Comparison of ENCODE assay signal across 23 cellular contexts in the genomic region with DNA sequence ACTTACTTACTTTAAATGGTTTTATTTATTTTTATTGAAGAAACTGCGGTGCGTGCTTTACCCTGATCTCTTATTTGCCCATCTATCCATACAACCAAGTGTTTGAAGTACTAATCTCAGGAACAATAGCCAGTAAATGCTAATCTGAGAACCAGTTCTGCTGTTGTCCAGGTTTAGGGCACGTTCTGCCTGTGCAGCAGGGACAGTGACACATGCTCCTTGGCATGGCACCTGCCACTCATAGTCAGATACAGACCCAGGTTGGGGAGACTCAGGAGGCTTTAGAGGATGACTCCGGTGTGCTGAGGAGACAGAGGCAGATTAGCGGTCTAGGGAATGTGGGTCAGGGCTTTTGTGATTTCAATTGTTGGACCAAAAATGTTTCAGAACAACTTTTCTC.
DNase-seq lines count a peak whose midpoint lies in the region; FAIRE-seq and TF ChIP-seq lines count a peak whose summit lies in the region.
"Had no signal": no experiment of that assay in that cellular context is flagged by ENCODE, and none has a peak within 500 bp of the region (broad histone marks: within the 10 kb centered on the region; RNA-seq: fewer than 3 reads in every experiment).

No MANE protein-coding gene starts in this region.

- H3K4me1 ChIP-seq in neuronal stem cell (ENCODE audit: control insufficient read depth in 2 of 2, insufficient read depth in 1 of 2, low read depth in 1 of 2, low read length in 2 of 2): peaks cover 0 to 2% of the 10 kb centered on the region in 2 donors
- no peaks in the 10 kb centered on the region for H3K4me1 ChIP-seq in H9 (ENCODE audit: insufficient read depth, low read length)
- H3K4me1 ChIP-seq in tibial nerve: peaks cover 0 to 30% (median 3%) of the 10 kb centered on the region in 4 donors
- H3K4me1 ChIP-seq: Caco-2 had no signal

- H4K20me1 ChIP-seq in H9 (ENCODE audit: control insufficient read depth, insufficient read depth, insufficient read length): no peaks in the 10 kb centered on the region

- peaks cover 0 to 1% of the 10 kb centered on the region in 2 experiments; a peak in 1 of 5 replicates for H3K9me3 Mint-ChIP-seq in H9
- H3K9me3 Mint-ChIP-seq: CD4-positive, alpha-beta T cell; GM23338 had no signal

- no peak overlapping the region for H2BK5ac ChIP-seq in neuronal stem cell (ENCODE audit: low read length)
- H2BK5ac ChIP-seq in H9 (ENCODE audit: insufficient read length, low read length): no peak overlapping the region

- no peaks in the 10 kb centered on the region for H3K79me2 ChIP-seq in H9 (ENCODE audit: insufficient read depth, low read length)

- no peak overlapping the region for H3K4ac ChIP-seq in neuronal stem cell (ENCODE audit: low read length)
- no peak overlapping the region for H3K4ac ChIP-seq in H9 (ENCODE audit: low read depth, low read length)

- peaks cover 0 to 11% (median 7%) of the 10 kb centered on the region in 3 experiments; a peak in 5 of 7 replicates for H3K36me3 Mint-ChIP-seq in H9 (ENCODE audit: insufficient read depth in 1 of 3, low read depth in 3 of 3)

- no peak overlapping the region for H2BK12ac ChIP-seq in neuronal stem cell (ENCODE audit: low read length)
- H2BK12ac ChIP-seq in H9 (ENCODE audit: insufficient read length, low read depth, low read length): no peak overlapping the region

- peaks cover 14% of the 10 kb centered on the region for H3K27me3 Mint-ChIP-seq in H9 (ENCODE audit: low read depth)
- H3K27me3 Mint-ChIP-seq: CD4-positive, alpha-beta T cell had no signal

- no peak overlapping the region for H3K27ac ChIP-seq in neuronal stem cell (replicated peaks; ENCODE audit: low read length)
- H3K27ac ChIP-seq in H9 (ENCODE audit: insufficient read length, low read depth, low read length): no peak overlapping the region
- no peak overlapping the region for H3K27ac ChIP-seq in tibial nerve
- H3K27ac ChIP-seq: BLaER1, SJSA1 had no signal

- H3K9ac ChIP-seq in neuronal stem cell (ENCODE audit: low read depth, low read length, poor library complexity) (no peak overlapping the region), H9 (ENCODE audit: extremely low read depth, insufficient read length, low read length) (no peak overlapping the region)
- H3K9ac ChIP-seq: BLaER1 had no signal

- peak; percentile 74 for DNase-seq in DMS53 treated with DMSO at 0.1 percent for 48 hours (lab: John Stamatoyannopoulos, UW; ENCODE audit: unreplicated experiment)
- DNase-seq in NCI-H146 (lab: John Stamatoyannopoulos, UW): peak; percentile 24
- no peak for DNase-seq in bronchial epithelial cell (ENCODE audit: low read depth)
- no peak for DNase-seq in neuronal stem cell (ENCODE audit: low spot score)
- no peak for DNase-seq in H9
- no peak for DNase-seq in COLO668 (lab: John Stamatoyannopoulos, UW; ENCODE audit: unreplicated experiment)
- no peak for DNase-seq in tibial nerve (ENCODE audit: low spot score in 2 of 2)
- DNase-seq: Caco-2; CD4-positive, alpha-beta T cell; DMS 273 treated with DMSO at 0.1 percent for 48 hours; HCEC 1CT; NCI-H1092 treated with DMSO at 0.1 percent for 48 hours; NCI-H1436 treated with DMSO at 0.1 percent for 48 hours; NCI-H2029 treated with DMSO at 0.1 percent for 48 hours; NCI-H2171 treated with DMSO at 0.1 percent for 48 hours; OCI-M1; T-helper 1 cell had no signal

- H3K27me3 ChIP-seq in bronchial epithelial cell (ENCODE audit: control insufficient read depth, insufficient read depth, low read length): no peaks in the 10 kb centered on the region
- no peaks in the 10 kb centered on the region for H3K27me3 ChIP-seq in neuronal stem cell (ENCODE audit: control insufficient read depth in 3 of 3, insufficient read depth in 3 of 3, low read depth in 1 of 3, low read length in 3 of 3)
- no peaks in the 10 kb centered on the region for H3K27me3 ChIP-seq in H9 (ENCODE audit: insufficient read depth, low read length)
- H3K27me3 ChIP-seq in tibial nerve: no peaks in the 10 kb centered on the region
- H3K27me3 ChIP-seq: BLaER1, SJSA1 had no signal

- H3K4me2 ChIP-seq in neuronal stem cell (ENCODE audit: insufficient read depth, low read length, poor library complexity, severe bottlenecking): no peak overlapping the region
- no peak overlapping the region for H3K4me2 ChIP-seq in H9 (ENCODE audit: insufficient read depth, insufficient read length, low read length)
- H3K4me2 ChIP-seq: BLaER1, GM23338 had no signal

- FAIRE-seq in bronchial epithelial cell (lab: Jason Lieb, UNC): peak; percentile 7
- FAIRE-seq: G401.6, GM12892, K562 had no signal

- H3K56ac ChIP-seq in H9 (ENCODE audit: insufficient read length, low read depth, low read length): no peak overlapping the region

- no peak for TF ChIP-seq EP300 in tibial nerve (IDR thresholded peaks at IDR 0.05)

- H2AK5ac ChIP-seq in neuronal stem cell (ENCODE audit: low read depth, low read length) (no peak overlapping the region), H9 (ENCODE audit: insufficient read length, low read length) (no peak overlapping the region)

- H4K91ac ChIP-seq in neuronal stem cell (ENCODE audit: low read depth, low read length, poor library complexity) (no peak overlapping the region), H9 (ENCODE audit: insufficient read length, low read depth, low read length) (no peak overlapping the region)

- TF ChIP-seq CTCF in bronchial epithelial cell (IDR thresholded peaks at IDR 0.05; ENCODE audit: insufficient read depth, low read length, severe bottlenecking): no peak
- no peak for TF ChIP-seq CTCF in H9 (conservative IDR thresholded peaks at IDR 0.05)
- no peak for TF ChIP-seq CTCF in tibial nerve (IDR thresholded peaks at IDR 0.05)

- H3K4me3 ChIP-seq in bronchial epithelial cell (ENCODE audit: low read depth, low read length) (no peak overlapping the region), neuronal stem cell (ENCODE audit: low read length in 2 of 2) (no peak overlapping the region), tibial nerve (no peak overlapping the region)
- H3K4me3 ChIP-seq: BLaER1, GM23338, K562, SJSA1 had no signal

- H3K36me3 ChIP-seq in bronchial epithelial cell (ENCODE audit: control insufficient read depth, insufficient read depth, low read length): peaks cover 2% of the 10 kb centered on the region
- H3K36me3 ChIP-seq in neuronal stem cell (replicated peaks in 1 of 2; ENCODE audit: control insufficient read depth in 2 of 2, insufficient read depth in 2 of 2, low read length in 2 of 2): peaks cover 5 to 78% of the 10 kb centered on the region in 2 donors
- H3K36me3 ChIP-seq in tibial nerve: peaks cover 0 to 13% (median 0%) of the 10 kb centered on the region in 3 donors

- H3K18ac ChIP-seq in neuronal stem cell (ENCODE audit: low read length): peak overlapping the region; percentile 7
- no peak overlapping the region for H3K18ac ChIP-seq in H9 (ENCODE audit: insufficient read length, low read depth, low read length)

- H2BK120ac ChIP-seq in neuronal stem cell (ENCODE audit: low read depth, low read length) (no peak overlapping the region), H9 (ENCODE audit: low read depth, low read length, poor library complexity, severe bottlenecking) (no peak overlapping the region)

- WGBS in neuronal stem cell (ENCODE audit: extremely low coverage in 2 of 2, insufficient read length in 2 of 2, insufficient replicate concordance in 1 of 2), 2 donors: no CpG with 5 or more reads among the region's 5 CpGs
- no CpG with 5 or more reads among the region's 5 CpGs for WGBS in H9 (ENCODE audit: extremely low coverage, insufficient read length, low lambda C conversion rate)
- WGBS in tibial nerve, 2 donors: 82 to 92% methylated on average over 5 of the region's 5 CpGs

- no peak overlapping the region for H3K23ac ChIP-seq in neuronal stem cell (ENCODE audit: low read depth, low read length, poor library complexity)
- no peak overlapping the region for H3K23ac ChIP-seq in H9 (ENCODE audit: insufficient read length, low read depth, low read length)

- peaks cover 8 to 11% of the 10 kb centered on the region in 2 experiments for H3K4me1 Mint-ChIP-seq in H9

- no peak overlapping the region for H3T11ph ChIP-seq in H9 (ENCODE audit: low read length)

- H2AFZ ChIP-seq in neuronal stem cell (ENCODE audit: low read length): no peak overlapping the region
- no peak overlapping the region for H2AFZ ChIP-seq in H9 (ENCODE audit: low read length)
- H2AFZ ChIP-seq: GM23338 had no signal

- H3K14ac ChIP-seq in neuronal stem cell (ENCODE audit: low read length): no peak overlapping the region
- no peak overlapping the region for H3K14ac ChIP-seq in H9 (ENCODE audit: insufficient read depth, low read length)

- TF ChIP-seq POLR2A in tibial nerve (IDR thresholded peaks at IDR 0.05): no peak

- no peak overlapping the region for H3K4me3 Mint-ChIP-seq in H9
- H3K4me3 Mint-ChIP-seq: CD4-positive, alpha-beta T cell; GM23338 had no signal

- H3K9me3 ChIP-seq in neuronal stem cell (replicated peaks in 1 of 2; ENCODE audit: control insufficient read depth in 2 of 2, insufficient read depth in 1 of 2, low read depth in 1 of 2, low read length in 2 of 2) (peaks cover 0 to 18% of the 10 kb centered on the region in 2 donors), H9 (ENCODE audit: control insufficient read depth, low read depth, low read length) (no peaks in the 10 kb centered on the region), tibial nerve (no peaks in the 10 kb centered on the region)
- H3K9me3 ChIP-seq: BLaER1, Caco-2, SJSA1 had no signal

- H2BK20ac ChIP-seq in H9 (ENCODE audit: low read depth, low read length, poor library complexity, severe bottlenecking): no peak overlapping the region

- H2BK15ac ChIP-seq in neuronal stem cell (ENCODE audit: low read length) (no peak overlapping the region), H9 (ENCODE audit: low read depth, low read length) (no peak overlapping the region)

- no peaks in the 10 kb centered on the region for H3K23me2 ChIP-seq in H9 (ENCODE audit: insufficient read length, low read depth, low read length, poor library complexity, severe bottlenecking)

- H4K8ac ChIP-seq in neuronal stem cell (ENCODE audit: low read depth, low read length): no peak overlapping the region
- H4K8ac ChIP-seq in H9 (replicated peaks; ENCODE audit: insufficient read length, low read depth, low read length): no peak overlapping the region

- H3K27ac Mint-ChIP-seq in H9: 0 out of 7 replicates have a peak overlapping the region, but pooled peaks of 1 of the 3 experiments have one; percentile 16
- H3K27ac Mint-ChIP-seq: CD4-positive, alpha-beta T cell; GM23338 had no signal

- no peak overlapping the region for H4K5ac ChIP-seq in H9 (ENCODE audit: insufficient read length, low read depth, low read length)

- H3K79me1 ChIP-seq in neuronal stem cell (ENCODE audit: low read depth, low read length) (no peaks in the 10 kb centered on the region), H9 (ENCODE audit: insufficient read depth, low read depth, low read length, poor library complexity, severe bottlenecking) (no peaks in the 10 kb centered on the region)

Comparison
In these comparisons a context has a peak if more than half of its experiments do, and no peak if none do; other contexts are left out.
1. DNase-seq: peak in DMS53 treated with DMSO at 0.1 percent for 48 hours (single experiment) and NCI-H146 (single experiment); none in bronchial epithelial cell (single experiment), neuronal stem cell (single experiment), H9 (single experiment), COLO668 (single experiment) and tibial nerve (0 of 2).